ENCODE assay signal across 29 cellular contexts in genomic region chr3:106355873-106356272, GRCh38.
"Had no signal": no experiment of that assay in that cellular context is flagged by ENCODE, and none has a peak within 500 bp of the region (broad histone marks: within the 10 kb centered on the region; RNA-seq: fewer than 3 reads in every experiment).

No MANE protein-coding gene starts in this region.

- H3K4me3 ChIP-seq: neural progenitor cell, ovary, psoas muscle, right lobe of liver, sigmoid colon, suprapubic skin, testis, tibial artery, transverse colon, upper lobe of right lung, uterus had no signal

- H3K27ac ChIP-seq: neural progenitor cell, ovary, parathyroid adenoma, psoas muscle, right lobe of liver, sigmoid colon, suprapubic skin, testis, tibial artery, transverse colon, upper lobe of right lung, uterus had no signal

- H3K9me3 ChIP-seq: ovary, psoas muscle, right lobe of liver, sigmoid colon, suprapubic skin, testis, tibial artery, transverse colon, upper lobe of right lung, uterus had no signal

- H3K4me3 Mint-ChIP-seq: natural killer cell; nephron; neural progenitor cell; stimulated activated memory B cell treated with anti-CD40 and anti-IgM and Interleukin-4, amounts not matched to agents 10 μg/mL and 1 μg/mL and 100 μg/mL, for 72 hours; stimulated activated naive CD8-positive, alpha-beta T cell treated with anti-CD3 and anti-CD28 coated beads, Interleukin-15, amount 100 ng/mL, for 72 hours; type B pancreatic cell had no signal

- H3K27me3 Mint-ChIP-seq: progenitor cell of endocrine pancreas; stimulated activated memory B cell treated with anti-CD40 and anti-IgM and Interleukin-4, amounts not matched to agents 10 μg/mL and 1 μg/mL and 100 μg/mL, for 72 hours; stimulated activated naive CD8-positive, alpha-beta T cell treated with anti-CD3 and anti-CD28 coated beads, Interleukin-15, amount 100 ng/mL, for 72 hours; type B pancreatic cell had no signal

- H3K27ac Mint-ChIP-seq: natural killer cell; nephron; neural progenitor cell; progenitor cell of endocrine pancreas; stimulated activated memory B cell treated with anti-CD40 and anti-IgM and Interleukin-4, amounts not matched to agents 10 μg/mL and 1 μg/mL and 100 μg/mL, for 72 hours; stimulated activated naive CD8-positive, alpha-beta T cell treated with anti-CD3 and anti-CD28 coated beads, Interleukin-15, amount 100 ng/mL, for 72 hours; type B pancreatic cell had no signal

- H3K36me3 ChIP-seq: neural progenitor cell, ovary, right lobe of liver, sigmoid colon, suprapubic skin, tibial artery, transverse colon, upper lobe of right lung, uterus had no signal

- ATAC-seq: natural killer cell; psoas muscle; right cardiac atrium; right lobe of liver; stimulated activated memory B cell treated with anti-CD40 and anti-IgM and Interleukin-4, amounts not matched to agents 10 μg/mL and 1 μg/mL and 100 μg/mL, for 72 hours; stimulated activated naive CD8-positive, alpha-beta T cell treated with anti-CD3 and anti-CD28 coated beads, Interleukin-15, amount 100 ng/mL, for 72 hours; stimulated activated naive CD8-positive, alpha-beta T cell treated with anti-CD3 and anti-CD28 coated beads, Interleukin-15, Interleukin-2, amounts not matched to agents 100 U/mL and 50 U/mL, for 24 hours; upper lobe of right lung had no signal

- H3K4me1 Mint-ChIP-seq: natural killer cell, nephron, neural progenitor cell had no signal

- DNase-seq: natural killer cell; occipital lobe; ovary; posterior cingulate gyrus; psoas muscle; right cardiac atrium; right lobe of liver; sigmoid colon; small intestine; stimulated activated CD4-positive, alpha-beta T cell treated with anti-CD3 and anti-CD28 coated beads, Interleukin-15, amount 100 ng/mL, for 24 hours; stimulated activated CD4-positive, alpha-beta T cell treated with anti-CD3 and anti-CD28 coated beads, Interleukin-2, amount 100 ng/mL, for 24 hours; stimulated activated CD4-positive, alpha-beta T cell treated with anti-CD3 and anti-CD28 coated beads, Interleukin-2, amount 100 ng/mL, for 48 hours; stimulated activated CD4-positive, alpha-beta T cell treated with anti-CD3 and anti-CD28 coated beads, Interleukin-4, amount 100 ng/mL, for 24 hours; stimulated activated naive CD4-positive, alpha-beta T cell; stimulated activated naive CD8-positive, alpha-beta T cell treated with anti-CD3 and anti-CD28 coated beads, Interleukin-15, amount 100 ng/mL, for 72 hours; stimulated activated naive CD8-positive, alpha-beta T cell treated with anti-CD3 and anti-CD28 coated beads, Interleukin-15, Interleukin-2, amounts not matched to agents 100 U/mL and 50 U/mL, for 24 hours; substantia nigra; testis; tibial artery; transverse colon; upper lobe of right lung; uterus had no signal

- H3K4me2 ChIP-seq: neural progenitor cell had no signal

- H3K36me3 Mint-ChIP-seq: natural killer cell; neural progenitor cell; stimulated activated memory B cell treated with anti-CD40 and anti-IgM and Interleukin-4, amounts not matched to agents 10 μg/mL and 1 μg/mL and 100 μg/mL, for 72 hours; type B pancreatic cell had no signal

- H3K27me3 ChIP-seq: neural progenitor cell, ovary, right lobe of liver, sigmoid colon, suprapubic skin, testis, tibial artery, transverse colon, upper lobe of right lung, uterus had no signal

- H3K9me3 Mint-ChIP-seq: neural progenitor cell had no signal

- H3K4me1 ChIP-seq: neural progenitor cell, parathyroid adenoma, psoas muscle, right lobe of liver, suprapubic skin, testis, tibial artery, transverse colon, upper lobe of right lung, uterus had no signal

- H3K79me2 ChIP-seq: parathyroid adenoma had no signal

- H2AFZ ChIP-seq: neural progenitor cell, parathyroid adenoma had no signal
